Comparison of ENCODE assay signal across 17 cellular contexts in genomic region chr7:55438085-55438764, GRCh38.
DNase-seq lines count a peak whose midpoint lies in the region; ATAC-seq lines count a peak whose summit lies in the region.
"Had no signal": no experiment of that assay in that cellular context is flagged by ENCODE, and none has a peak within 500 bp of the region (broad histone marks: within the 10 kb centered on the region; RNA-seq: fewer than 3 reads in every experiment).

No MANE protein-coding gene starts in this region.

- no peaks in the 10 kb centered on the region for H3K79me1 ChIP-seq in mesendoderm (ENCODE audit: low read length)

- peaks cover 4% of the 10 kb centered on the region for H3K36me3 Mint-ChIP-seq in activated T-helper 1 cell treated with anti-CD3 and anti-CD28 coated beads, Interleukin-12 subunit alpha, Interleukin-12 subunit beta, Interleukin-2, Interleukin-4 antibody, amounts not matched to agents 30 ng/mL and 10 ng/mL and 1 ng/mL, durations not matched to agents 14 hours and 24 hours and 36 hours (ENCODE audit: low read depth)
- H3K36me3 Mint-ChIP-seq: type B pancreatic cell had no signal

- H3K9ac ChIP-seq in mesendoderm (ENCODE audit: low read length), result no peak overlapping the region

- no peaks in the 10 kb centered on the region for H3K27me3 Mint-ChIP-seq in activated T-helper 1 cell treated with anti-CD3 and anti-CD28 coated beads, Interleukin-12 subunit alpha, Interleukin-12 subunit beta, Interleukin-2, Interleukin-4 antibody, amounts not matched to agents 30 ng/mL and 10 ng/mL and 1 ng/mL, durations not matched to agents 14 hours and 24 hours and 36 hours (ENCODE audit: insufficient read depth)
- H3K27me3 Mint-ChIP-seq: type B pancreatic cell had no signal

- no peak overlapping the region for H3K4me3 ChIP-seq in mesendoderm (ENCODE audit: low read length)
- H3K4me3 ChIP-seq: cardiac muscle cell had no signal

- DNase-seq in COR-L47 (lab: John Stamatoyannopoulos, UW) (peak; percentile 59), NCI-H1105 treated with DMSO at 0.1 percent for 48 hours (lab: John Stamatoyannopoulos, UW) (peak; percentile 91), NCI-H748 (lab: John Stamatoyannopoulos, UW; ENCODE audit: unreplicated experiment) (peak; percentile 92), mesendoderm (peak; percentile 26)
- no peak for DNase-seq in activated CD8-positive, alpha-beta memory T cell treated with anti-CD3 and anti-CD28 coated beads for 24 hours
- no peak for DNase-seq in activated CD4-positive, alpha-beta T cell treated with anti-CD3 and anti-CD28 coated beads for 48 hours
- no peak for DNase-seq in activated T-helper 1 cell treated with anti-CD3 and anti-CD28 coated beads, Interleukin-12 subunit alpha, Interleukin-12 subunit beta, Interleukin-2, Interleukin-4 antibody, amounts not matched to agents 30 ng/mL and 10 ng/mL and 1 ng/mL, durations not matched to agents 14 hours and 24 hours and 36 hours (ENCODE audit: low spot score)
- DNase-seq: activated naive CD4-positive, alpha-beta T cell treated with Interleukin-2 at 50 U/mL for 16 hours; effector CD8-positive, alpha-beta T cell; GF-D8; NK-92 treated with Interleukin-12 subunit alpha and Interleukin-12 subunit beta, amount 100 ng/mL, for 24 hours; SIG-M5; stimulated activated CD4-positive, alpha-beta T cell treated with anti-CD3 and anti-CD28 coated beads, Interleukin-4, amount 100 ng/mL, for 1 hour had no signal

- H3K18ac ChIP-seq in mesendoderm (ENCODE audit: low read length), result no peak overlapping the region

- no peak overlapping the region for H2BK15ac ChIP-seq in mesendoderm (replicated peaks; ENCODE audit: low read depth)

- no peak overlapping the region for H2BK120ac ChIP-seq in mesendoderm (ENCODE audit: low read depth, low read length)

- no peak overlapping the region for H3K4me3 Mint-ChIP-seq in activated T-helper 1 cell treated with anti-CD3 and anti-CD28 coated beads, Interleukin-12 subunit alpha, Interleukin-12 subunit beta, Interleukin-2, Interleukin-4 antibody, amounts not matched to agents 30 ng/mL and 10 ng/mL and 1 ng/mL, durations not matched to agents 14 hours and 24 hours and 36 hours
- H3K4me3 Mint-ChIP-seq: type B pancreatic cell had no signal

- WGBS in mesendoderm (ENCODE audit: extremely low coverage, insufficient coverage, low lambda C conversion rate), result no CpG with 5 or more reads among the region's 13 CpGs

- H3K4ac ChIP-seq in mesendoderm (ENCODE audit: low read depth, low read length), result no peak overlapping the region

- H3K27ac Mint-ChIP-seq in activated T-helper 1 cell treated with anti-CD3 and anti-CD28 coated beads, Interleukin-12 subunit alpha, Interleukin-12 subunit beta, Interleukin-2, Interleukin-4 antibody, amounts not matched to agents 30 ng/mL and 10 ng/mL and 1 ng/mL, durations not matched to agents 14 hours and 24 hours and 36 hours, result no peak overlapping the region
- H3K27ac Mint-ChIP-seq: type B pancreatic cell had no signal

- H3K27me3 ChIP-seq in mesendoderm (ENCODE audit: insufficient read depth, low read length, poor library complexity), result no peaks in the 10 kb centered on the region
- H3K27me3 ChIP-seq: cardiac muscle cell had no signal

- H3K4me1 Mint-ChIP-seq in activated T-helper 1 cell treated with anti-CD3 and anti-CD28 coated beads, Interleukin-12 subunit alpha, Interleukin-12 subunit beta, Interleukin-2, Interleukin-4 antibody, amounts not matched to agents 30 ng/mL and 10 ng/mL and 1 ng/mL, durations not matched to agents 14 hours and 24 hours and 36 hours (ENCODE audit: low read depth), result peaks cover 42% of the 10 kb centered on the region

- no peak overlapping the region for H3K56ac ChIP-seq in mesendoderm (ENCODE audit: low read length)

- H4K5ac ChIP-seq in mesendoderm (ENCODE audit: low read length), result no peak overlapping the region

- H4K8ac ChIP-seq in mesendoderm (ENCODE audit: low read depth, low read length), result no peak overlapping the region

- H3K27ac ChIP-seq in mesendoderm (ENCODE audit: low read depth, low read length), result no peak overlapping the region
- H3K27ac ChIP-seq: cardiac muscle cell had no signal

- intact Hi-C loops in activated T-helper 1 cell treated with anti-CD3 and anti-CD28 coated beads, Interleukin-12 subunit alpha, Interleukin-12 subunit beta, Interleukin-2, Interleukin-4 antibody, amounts not matched to agents 30 ng/mL and 10 ng/mL and 1 ng/mL, durations not matched to agents 14 hours and 24 hours and 36 hours (cut with micrococcal nuclease), result loop anchor here (10.0 kb wide), 1 partner anchor 527 kb away; the partner anchor contains the start of gene NIPSNAP2

- no peak overlapping the region for H2AK5ac ChIP-seq in mesendoderm (ENCODE audit: low read length)

- H3K4me1 ChIP-seq in mesendoderm (ENCODE audit: control insufficient read depth, low read depth, low read length), result no peaks in the 10 kb centered on the region

- no peaks in the 10 kb centered on the region for H3K9me3 Mint-ChIP-seq in activated T-helper 1 cell treated with anti-CD3 and anti-CD28 coated beads, Interleukin-12 subunit alpha, Interleukin-12 subunit beta, Interleukin-2, Interleukin-4 antibody, amounts not matched to agents 30 ng/mL and 10 ng/mL and 1 ng/mL, durations not matched to agents 14 hours and 24 hours and 36 hours
- H3K9me3 Mint-ChIP-seq: type B pancreatic cell had no signal

- H3K79me2 ChIP-seq in mesendoderm (ENCODE audit: control insufficient read depth, insufficient read depth, low read length), result no peaks in the 10 kb centered on the region

- no peaks in the 10 kb centered on the region for H3K36me3 ChIP-seq in mesendoderm (ENCODE audit: control insufficient read depth, insufficient read depth, low read length)
- H3K36me3 ChIP-seq: cardiac muscle cell had no signal

- ATAC-seq in HG03045 (IDR thresholded peaks at IDR 0.05; ENCODE audit: unreplicated experiment), result no peak
- ATAC-seq: sciatic nerve had no signal

- no peak overlapping the region for H3K4me2 ChIP-seq in mesendoderm (ENCODE audit: low read length)

- no peak overlapping the region for H2BK5ac ChIP-seq in mesendoderm (ENCODE audit: low read length)

- no peak overlapping the region for H3K23ac ChIP-seq in mesendoderm (ENCODE audit: low read length)

Comparison
In these comparisons a context has a peak if more than half of its experiments do, and no peak if none do; other contexts are left out.
1. DNase-seq: peak in COR-L47 (single experiment), NCI-H1105 treated with DMSO at 0.1 percent for 48 hours (single experiment), NCI-H748 (single experiment) and mesendoderm (single experiment); none in activated CD8-positive, alpha-beta memory T cell treated with anti-CD3 and anti-CD28 coated beads for 24 hours (single experiment), activated CD4-positive, alpha-beta T cell treated with anti-CD3 and anti-CD28 coated beads for 48 hours (single experiment) and activated T-helper 1 cell treated with anti-CD3 and anti-CD28 coated beads, Interleukin-12 subunit alpha, Interleukin-12 subunit beta, Interleukin-2, Interleukin-4 antibody, amounts not matched to agents 30 ng/mL and 10 ng/mL and 1 ng/mL, durations not matched to agents 14 hours and 24 hours and 36 hours (single experiment).